ENCODE assay signal across 27 cellular contexts in the genomic region with DNA sequence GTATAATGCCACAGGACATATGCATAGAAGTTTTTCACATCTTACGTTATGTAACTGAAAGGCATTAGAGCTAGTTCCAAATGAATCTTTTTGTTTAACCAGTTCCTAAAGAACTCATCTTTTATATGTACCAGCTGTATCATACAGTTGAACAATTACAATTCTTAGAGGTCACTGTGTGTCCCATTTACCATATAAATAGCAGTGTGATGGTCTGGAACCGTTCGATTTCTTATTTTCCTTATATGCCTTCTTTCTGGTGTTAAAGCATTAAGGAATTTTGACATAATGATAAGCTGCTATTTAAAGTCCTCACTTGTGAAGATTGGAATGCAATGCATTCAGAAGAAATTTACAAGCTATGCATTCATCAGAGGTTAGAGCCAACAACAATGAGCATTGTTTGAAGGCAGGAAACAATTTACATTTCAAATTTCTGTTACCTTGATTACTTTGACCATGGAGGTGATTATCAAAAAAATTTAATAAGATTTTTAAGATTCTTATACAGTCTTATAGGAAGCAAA.
DNase-seq lines count a peak whose midpoint lies in the region; ATAC-seq and TF ChIP-seq lines count a peak whose summit lies in the region.
"Had no signal": no experiment of that assay in that cellular context is flagged by ENCODE, and none has a peak within 500 bp of the region (broad histone marks: within the 10 kb centered on the region; RNA-seq: fewer than 3 reads in every experiment).

No MANE protein-coding gene starts in this region.

- H3K27ac ChIP-seq in cardiac muscle cell (peak overlapping the region; percentile 81), caudate nucleus (ENCODE audit: low read depth, low read length) (peak overlapping the region; percentile 5)
- H3K27ac ChIP-seq: neural progenitor cell, parathyroid adenoma, RWPE1, SK-N-MC had no signal

- peaks cover 10% of the 10 kb centered on the region for H3K4me1 Mint-ChIP-seq in type B pancreatic cell (ENCODE audit: unreplicated experiment)
- H3K4me1 Mint-ChIP-seq: activated naive CD4-positive, alpha-beta T cell treated with anti-CD3 and anti-CD28 coated beads, Interleukin-2, amount 50 U/mL, for 24 hours; CD8-positive, alpha-beta memory T cell; central memory CD8-positive, alpha-beta T cell; T-helper 17 cell had no signal

- no peaks in the 10 kb centered on the region for H3K27me3 ChIP-seq in cardiac muscle cell
- H3K27me3 ChIP-seq: BE2C, neural progenitor cell had no signal

- no peak for ATAC-seq in HG03342 (IDR thresholded peaks at IDR 0.05; ENCODE audit: unreplicated experiment)
- ATAC-seq: activated CD8-positive, alpha-beta T cell treated with anti-CD3 and anti-CD28 coated beads for 36 hours; sciatic nerve; T-helper 17 cell had no signal

- H3K36me3 ChIP-seq in cardiac muscle cell: no peaks in the 10 kb centered on the region
- H3K36me3 ChIP-seq: BE2C, HAP-1, neural progenitor cell had no signal

- H3K4me1 ChIP-seq in cardiac muscle cell (ENCODE audit: low read depth): peaks cover 11% of the 10 kb centered on the region
- H3K4me1 ChIP-seq: BE2C, parathyroid adenoma had no signal

- TF ChIP-seq CTCF in cardiac muscle cell (IDR thresholded peaks at IDR 0.05; ENCODE audit: low read depth, low read length): no peak
- TF ChIP-seq CTCF in type B pancreatic cell (conservative IDR thresholded peaks at IDR 0.05): no peak

- no peaks in the 10 kb centered on the region for H3K9me3 Mint-ChIP-seq in type B pancreatic cell
- H3K9me3 Mint-ChIP-seq: activated CD8-positive, alpha-beta T cell treated with anti-CD3 and anti-CD28 coated beads for 36 hours; activated naive CD4-positive, alpha-beta T cell treated with anti-CD3 and anti-CD28 coated beads, Interleukin-2, amount 50 U/mL, for 24 hours; activated T-helper 2 cell treated with anti-CD3 and anti-CD28 coated beads, Interferon-gamma antibody, Interleukin-2, Interleukin-4, amounts not matched to agents 10 μg/mL and 5 μg/mL and 100 μg/mL, durations not matched to agents 14 hours and 24 hours and 36 hours; neural progenitor cell had no signal

- intact Hi-C loops in cardiac septum (cut with DNase I): no loop called here
- intact Hi-C loops in posterior cingulate gyrus (cut with DNase I): no loop called here

- H3K27ac Mint-ChIP-seq in type B pancreatic cell: no peak overlapping the region
- H3K27ac Mint-ChIP-seq: activated CD8-positive, alpha-beta T cell treated with anti-CD3 and anti-CD28 coated beads for 36 hours; activated naive CD4-positive, alpha-beta T cell treated with anti-CD3 and anti-CD28 coated beads, Interleukin-2, amount 50 U/mL, for 24 hours; activated T-helper 2 cell treated with anti-CD3 and anti-CD28 coated beads, Interferon-gamma antibody, Interleukin-2, Interleukin-4, amounts not matched to agents 10 μg/mL and 5 μg/mL and 100 μg/mL, durations not matched to agents 14 hours and 24 hours and 36 hours; CD8-positive, alpha-beta memory T cell; neural progenitor cell; T-helper 17 cell had no signal

- no peak overlapping the region for H3K4me3 ChIP-seq in cardiac muscle cell
- H3K4me3 ChIP-seq: HAP-1, neural progenitor cell, SK-N-MC had no signal

- H3K9me3 ChIP-seq in cardiac muscle cell (ENCODE audit: low read depth): no peaks in the 10 kb centered on the region
- H3K9me3 ChIP-seq: BE2C, HAP-1 had no signal

- H3K4me3 Mint-ChIP-seq in type B pancreatic cell: no peak overlapping the region
- H3K4me3 Mint-ChIP-seq: activated CD8-positive, alpha-beta T cell treated with anti-CD3 and anti-CD28 coated beads for 36 hours; activated naive CD4-positive, alpha-beta T cell treated with anti-CD3 and anti-CD28 coated beads, Interleukin-2, amount 50 U/mL, for 24 hours; CD8-positive, alpha-beta memory T cell; central memory CD8-positive, alpha-beta T cell; neural progenitor cell; T-helper 17 cell had no signal

- no peaks in the 10 kb centered on the region for H3K36me3 Mint-ChIP-seq in type B pancreatic cell
- H3K36me3 Mint-ChIP-seq: activated naive CD4-positive, alpha-beta T cell treated with anti-CD3 and anti-CD28 coated beads, Interleukin-2, amount 50 U/mL, for 24 hours; CD8-positive, alpha-beta memory T cell; neural progenitor cell had no signal

- no peaks in the 10 kb centered on the region for H3K27me3 Mint-ChIP-seq in type B pancreatic cell
- H3K27me3 Mint-ChIP-seq: activated CD8-positive, alpha-beta T cell treated with anti-CD3 and anti-CD28 coated beads for 36 hours; activated naive CD4-positive, alpha-beta T cell treated with anti-CD3 and anti-CD28 coated beads, Interleukin-2, amount 50 U/mL, for 24 hours; CD8-positive, alpha-beta memory T cell; central memory CD8-positive, alpha-beta T cell; T-helper 17 cell had no signal

- DNase-seq in cardiac muscle cell (ENCODE audit: low read depth in 1 of 2, low spot score in 1 of 2): peak; percentile 39 to 52
- DNase-seq in cardiac septum (ENCODE audit: low spot score): no peak
- no peak for DNase-seq in caudate nucleus (lab: John Stamatoyannopoulos, UW)
- DNase-seq in iPS-NIHi11 (ENCODE audit: low spot score): peak; percentile 43
- DNase-seq in type B pancreatic cell (ENCODE audit: extremely low spot score, unreplicated experiment): no peak
- DNase-seq in posterior cingulate gyrus: no peak
- DNase-seq in AG08395 (ENCODE audit: low spot score): no peak
- DNase-seq: 8988T; activated CD8-positive, alpha-beta T cell treated with anti-CD3 and anti-CD28 coated beads for 36 hours; BE2C; CD8-positive, alpha-beta memory T cell; MV-4-11; NCI-H1436 treated with DMSO at 0.1 percent for 48 hours; NCI-H446 treated with DMSO at 0.1 percent for 48 hours; NCI-H82; stimulated activated naive CD4-positive, alpha-beta T cell; T-helper 17 cell had no signal

Comparison
In these comparisons a context has a peak if more than half of its experiments do, and no peak if none do; other contexts are left out.
1. DNase-seq: peak in cardiac muscle cell (2 of 2) and iPS-NIHi11 (single experiment); none in cardiac septum (single experiment), caudate nucleus (0 of 61), type B pancreatic cell (single experiment), posterior cingulate gyrus (0 of 10) and AG08395 (single experiment).